Comparison of ENCODE assay signal across 9 cellular contexts in the genomic region with DNA sequence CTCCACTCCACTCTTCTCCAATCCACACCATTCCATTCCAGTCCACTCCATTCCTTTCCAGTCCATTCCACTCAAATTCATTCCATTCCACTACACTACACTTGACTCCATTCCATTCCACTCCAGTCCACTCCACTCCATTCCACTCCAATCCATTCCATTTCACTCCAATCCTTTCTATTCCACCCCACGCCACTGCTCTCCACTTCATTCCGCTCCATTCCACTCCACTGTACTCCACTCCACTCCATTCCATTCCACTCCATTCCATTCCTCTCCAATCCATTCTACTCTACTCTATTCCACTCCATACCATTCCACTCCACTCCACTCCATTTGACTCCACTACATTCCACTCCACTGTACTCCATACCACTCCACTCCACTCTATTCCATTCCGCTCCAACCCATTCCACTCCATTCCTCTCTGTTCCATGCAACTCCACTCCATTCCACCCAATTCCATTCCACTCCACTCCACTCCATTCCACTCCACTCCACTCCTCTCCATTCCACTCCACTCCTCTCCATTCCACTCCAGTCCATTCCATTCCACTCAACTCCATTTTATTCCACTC. TPM values are rescaled to one million over a fixed set of nuclear protein-coding genes. Genes with fewer than 3 reads are reported as not detected.
"Had no signal": no experiment of that assay in that cellular context is flagged by ENCODE, and none has a peak within 500 bp of the region (broad histone marks: within the 10 kb centered on the region; RNA-seq: fewer than 3 reads in every experiment).

No MANE protein-coding gene starts in this region.

- H3K36me3 ChIP-seq: HAP-1 had no signal

- H3K4me3 ChIP-seq: GM23248, HAP-1, K562 had no signal

- H3K4me1 ChIP-seq: HAP-1 had no signal

- H3K9me3 ChIP-seq: HAP-1 had no signal

- ATAC-seq: HCT116, K562 had no signal

- H3K27ac ChIP-seq: GM23248 had no signal

- H3K9ac ChIP-seq: GM23248 had no signal

- DNase-seq: GM23248, GOT3, H7, KG1 had no signal

- H2AFZ ChIP-seq: GM23248 had no signal

RNA-seq across cellular contexts. Expression of a gene that starts 23.4 kb away (rescaled TPM):
- total RNA-seq: GM23248, H4, H7, HT-29, K562 had no signal
- polyA plus RNA-seq: GM23248, K562 had no signal
